Comparison of ENCODE assay signal across 14 cellular contexts in genomic region chr5:157387164-157387563, GRCh38.
DNase-seq lines count a peak whose midpoint lies in the region; ATAC-seq and TF ChIP-seq lines count a peak whose summit lies in the region.
"Had no signal": no experiment of that assay in that cellular context is flagged by ENCODE, and none has a peak within 500 bp of the region (broad histone marks: within the 10 kb centered on the region; RNA-seq: fewer than 3 reads in every experiment).

No MANE protein-coding gene starts in this region.

- POLR2A ChIA-PET in activated CD4-positive, alpha-beta T cell treated with anti-CD3 and anti-CD28 coated beads for 36 hours (lab: Charles Lee): no interaction called here

- WGBS in mesodermal cell (ENCODE audit: insufficient coverage in 2 of 2), 2 experiments: no CpG with 5 or more reads among the region's 1 CpG

- H3K36me3 ChIP-seq in mesodermal cell (ENCODE audit: control insufficient read depth, insufficient read depth, low read length) (peaks cover 20% of the 10 kb centered on the region), thoracic aorta (no peaks in the 10 kb centered on the region)
- H3K36me3 ChIP-seq: ovary had no signal

- H3K27ac ChIP-seq in mesodermal cell (ENCODE audit: low read depth, low read length, severe bottlenecking) (peak overlapping the region; percentile 99), thoracic aorta (peak overlapping the region; percentile 89 to 95)
- H3K27ac ChIP-seq: ovary had no signal

- CTCF ChIA-PET in activated CD4-positive, alpha-beta T cell treated with anti-CD3 and anti-CD28 coated beads for 36 hours (lab: Charles Lee): interaction anchor here (0.6 to 0.7 kb wide), 2 partner anchors 52 to 90 kb away, joined by 3 read pairs; no protein-coding TSS in a partner anchor

- peak overlapping the region; percentile 32 for H3K27ac Mint-ChIP-seq in activated CD4-positive, alpha-beta T cell treated with anti-CD3 and anti-CD28 coated beads for 36 hours
- H3K27ac Mint-ChIP-seq: activated CD4-positive, alpha-beta T cell treated with anti-CD3 and anti-CD28 coated beads, Interleukin-2, amount 10 ng/mL, durations not matched to agents 7 days and 5 days had no signal

- H3K27me3 ChIP-seq in thoracic aorta (replicated peaks; ENCODE audit: insufficient read depth): no peaks in the 10 kb centered on the region
- H3K27me3 ChIP-seq: ovary had no signal

- ATAC-seq in activated CD4-positive, alpha-beta T cell treated with anti-CD3 and anti-CD28 coated beads for 36 hours: no peak
- ATAC-seq in thoracic aorta (ENCODE audit: insufficient number of reproducible peaks, low FRiP score, low read depth) (no peak), GM18511 (IDR thresholded peaks at IDR 0.05; ENCODE audit: unreplicated experiment) (no peak), HG02885 (IDR thresholded peaks at IDR 0.05; ENCODE audit: poor library complexity, unreplicated experiment) (no peak)
- ATAC-seq: left lobe of liver had no signal

- H3K4me3 Mint-ChIP-seq in activated CD4-positive, alpha-beta T cell treated with anti-CD3 and anti-CD28 coated beads for 36 hours: no peak overlapping the region
- H3K4me3 Mint-ChIP-seq: activated CD4-positive, alpha-beta T cell treated with anti-CD3 and anti-CD28 coated beads, Interleukin-2, amount 10 ng/mL, durations not matched to agents 7 days and 5 days; T-helper 1 cell treated with Interleukin-12 subunit alpha and Interleukin-12 subunit beta and Interleukin-4 antibody, amounts not matched to agents 30 μg/mL and 1 μg/mL, for 36 hours had no signal

- TF ChIP-seq CTCF in astrocyte of the spinal cord (IDR thresholded peaks at IDR 0.05; ENCODE audit: low read depth, low read length) (no peak), thoracic aorta (IDR thresholded peaks at IDR 0.05) (no peak)

- H3K27me3 Mint-ChIP-seq in activated CD4-positive, alpha-beta T cell treated with anti-CD3 and anti-CD28 coated beads for 36 hours: no peaks in the 10 kb centered on the region
- H3K27me3 Mint-ChIP-seq: activated CD4-positive, alpha-beta T cell treated with anti-CD3 and anti-CD28 coated beads, Interleukin-2, amount 10 ng/mL, durations not matched to agents 7 days and 5 days had no signal

- H3K4me1 ChIP-seq in mesodermal cell (ENCODE audit: control insufficient read depth, insufficient read depth, low read length, poor library complexity, severe bottlenecking): peaks cover 74% of the 10 kb centered on the region
- peaks cover 14 to 71% of the 10 kb centered on the region in 2 donors for H3K4me1 ChIP-seq in thoracic aorta (ENCODE audit: control insufficient read depth in 1 of 2, low read depth in 2 of 2)

- no peak for DNase-seq in activated CD4-positive, alpha-beta T cell treated with anti-CD3 and anti-CD28 coated beads for 36 hours
- no peak for DNase-seq in activated CD4-positive, alpha-beta T cell treated with anti-CD3 and anti-CD28 coated beads, Interleukin-2, amount 50 U/mL, for 48 hours
- DNase-seq in astrocyte of the spinal cord (ENCODE audit: low read depth, low spot score) (peak; percentile 19), thoracic aorta (ENCODE audit: low spot score) (no peak)
- no peak for DNase-seq in effector CD8-positive, alpha-beta T cell (lab: John Stamatoyannopoulos, UW)
- DNase-seq: 8988T; activated CD4-positive, alpha-beta T cell treated with anti-CD3 and anti-CD28 coated beads, Interleukin-2, amount 10 ng/mL, durations not matched to agents 7 days and 5 days; activated naive CD4-positive, alpha-beta T cell treated with Interleukin-2 at 50 U/mL for 16 hours had no signal

- H3K9me3 ChIP-seq in mesodermal cell (ENCODE audit: control insufficient read depth, low read length) (no peaks in the 10 kb centered on the region), thoracic aorta (no peaks in the 10 kb centered on the region)
- H3K9me3 ChIP-seq: ovary had no signal

- peaks cover 67% of the 10 kb centered on the region for H3K36me3 Mint-ChIP-seq in activated CD4-positive, alpha-beta T cell treated with anti-CD3 and anti-CD28 coated beads for 36 hours (ENCODE audit: low read depth)

- H3K9me3 Mint-ChIP-seq in activated CD4-positive, alpha-beta T cell treated with anti-CD3 and anti-CD28 coated beads for 36 hours (ENCODE audit: low read depth): no peaks in the 10 kb centered on the region
- H3K9me3 Mint-ChIP-seq: activated CD4-positive, alpha-beta T cell treated with anti-CD3 and anti-CD28 coated beads, Interleukin-2, amount 10 ng/mL, durations not matched to agents 7 days and 5 days; T-helper 1 cell treated with Interleukin-12 subunit alpha and Interleukin-12 subunit beta and Interleukin-4 antibody, amounts not matched to agents 30 μg/mL and 1 μg/mL, for 36 hours had no signal

- no peak overlapping the region for H3K4me3 ChIP-seq in astrocyte of the spinal cord (ENCODE audit: low read depth, low read length)
- no peak overlapping the region for H3K4me3 ChIP-seq in mesodermal cell (ENCODE audit: extremely low read depth, insufficient read depth, low read length, poor library complexity, severe bottlenecking)
- H3K4me3 ChIP-seq in thoracic aorta: no peak overlapping the region
- H3K4me3 ChIP-seq: ovary had no signal

- intact Hi-C loops in activated CD4-positive, alpha-beta T cell treated with anti-CD3 and anti-CD28 coated beads for 36 hours (cut with DNase I, micrococcal nuclease): no loop called here

- in situ Hi-C loops in astrocyte of the spinal cord (cut with HindIII; ENCODE audit: low sequenced_read_pairs): no loop called here

- peaks cover 24% of the 10 kb centered on the region for H3K4me1 Mint-ChIP-seq in activated CD4-positive, alpha-beta T cell treated with anti-CD3 and anti-CD28 coated beads for 36 hours
